In the genomic region with DNA sequence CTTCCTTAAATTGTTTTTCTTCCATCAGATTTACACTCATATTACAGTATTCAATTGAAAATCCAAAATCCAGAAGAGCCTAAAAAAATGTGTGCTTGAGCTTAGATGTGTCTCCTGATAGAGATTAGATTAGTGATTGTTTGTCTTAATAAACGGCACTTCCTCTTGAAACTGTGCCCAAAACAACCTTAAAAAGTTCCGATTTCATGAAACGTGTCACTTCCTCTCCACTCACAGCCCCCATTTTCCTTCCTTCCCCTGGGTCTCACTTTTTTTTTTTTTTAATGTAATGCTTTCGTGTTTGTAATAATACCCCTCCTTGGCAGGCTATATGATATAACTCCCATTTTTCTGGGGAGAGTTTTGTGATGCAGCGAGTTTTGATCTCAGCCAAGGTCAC, we compare ENCODE assay signal across 10 cellular contexts.
DNase-seq lines count a peak whose midpoint lies in the region; ATAC-seq and TF ChIP-seq lines count a peak whose summit lies in the region.
"Had no signal": no experiment of that assay in that cellular context is flagged by ENCODE, and none has a peak within 500 bp of the region (broad histone marks: within the 10 kb centered on the region; RNA-seq: fewer than 3 reads in every experiment).

No MANE protein-coding gene starts in this region.

- H3K27me3 Mint-ChIP-seq in activated naive CD4-positive, alpha-beta T cell treated with anti-CD3 and anti-CD28 coated beads for 36 hours (ENCODE audit: low read depth), result no peaks in the 10 kb centered on the region
- no peaks in the 10 kb centered on the region for H3K27me3 Mint-ChIP-seq in stimulated activated memory B cell treated with anti-CD40 and anti-IgM and Interleukin-4, amounts not matched to agents 10 μg/mL and 1 μg/mL and 100 μg/mL, for 72 hours

- peak; percentile 40 for ATAC-seq in HG03571 (IDR thresholded peaks at IDR 0.05; ENCODE audit: unreplicated experiment)
- peak; percentile 62 for ATAC-seq in stimulated activated memory B cell treated with anti-CD40 and anti-IgM and Interleukin-4, amounts not matched to agents 10 μg/mL and 1 μg/mL and 100 μg/mL, for 72 hours
- no peak for ATAC-seq in GM21381 (IDR thresholded peaks at IDR 0.05; ENCODE audit: unreplicated experiment)

- POLR2A ChIA-PET in HEK293T (lab: Yijun Ruan, JAX), result no interaction called here

- H3K36me3 Mint-ChIP-seq in activated naive CD4-positive, alpha-beta T cell treated with anti-CD3 and anti-CD28 coated beads for 36 hours (ENCODE audit: low read depth), result peaks cover 14% of the 10 kb centered on the region
- H3K36me3 Mint-ChIP-seq in stimulated activated memory B cell treated with anti-CD40 and anti-IgM and Interleukin-4, amounts not matched to agents 10 μg/mL and 1 μg/mL and 100 μg/mL, for 72 hours, result peaks cover 6% of the 10 kb centered on the region
- H3K36me3 Mint-ChIP-seq: mesothelial cell of epicardium had no signal

- H3K27ac Mint-ChIP-seq in activated naive CD4-positive, alpha-beta T cell treated with anti-CD3 and anti-CD28 coated beads for 36 hours, result peak overlapping the region; percentile 23
- peak overlapping the region; percentile 82 for H3K27ac Mint-ChIP-seq in stimulated activated memory B cell treated with anti-CD40 and anti-IgM and Interleukin-4, amounts not matched to agents 10 μg/mL and 1 μg/mL and 100 μg/mL, for 72 hours
- H3K27ac Mint-ChIP-seq: mesothelial cell of epicardium had no signal

- H3K4me1 Mint-ChIP-seq in activated naive CD4-positive, alpha-beta T cell treated with anti-CD3 and anti-CD28 coated beads for 36 hours (ENCODE audit: low read depth), result peaks cover 38% of the 10 kb centered on the region
- H3K4me1 Mint-ChIP-seq in stimulated activated memory B cell treated with anti-CD40 and anti-IgM and Interleukin-4, amounts not matched to agents 10 μg/mL and 1 μg/mL and 100 μg/mL, for 72 hours, result peaks cover 35% of the 10 kb centered on the region

- H3K9me3 Mint-ChIP-seq in activated naive CD4-positive, alpha-beta T cell treated with anti-CD3 and anti-CD28 coated beads for 36 hours, result peaks cover 17% of the 10 kb centered on the region
- peaks cover 4% of the 10 kb centered on the region for H3K9me3 Mint-ChIP-seq in stimulated activated memory B cell treated with anti-CD40 and anti-IgM and Interleukin-4, amounts not matched to agents 10 μg/mL and 1 μg/mL and 100 μg/mL, for 72 hours

- no peak for DNase-seq in activated naive CD4-positive, alpha-beta T cell treated with anti-CD3 and anti-CD28 coated beads for 36 hours
- DNase-seq in activated naive CD4-positive, alpha-beta T cell treated with anti-CD3 and anti-CD28 coated beads, Interleukin-2, amount 50 U/mL, for 16 hours, result no peak
- peak; percentile 38 for DNase-seq in central memory CD4-positive, alpha-beta T cell
- no peak for DNase-seq in HEK293T (ENCODE audit: extremely low spot score)
- no peak for DNase-seq in stimulated activated CD4-positive, alpha-beta T cell treated with anti-CD3 and anti-CD28 coated beads, Interleukin-4, amount 100 ng/mL, for 24 hours
- DNase-seq: T1000 had no signal

- CTCF ChIA-PET in activated naive CD4-positive, alpha-beta T cell treated with anti-CD3 and anti-CD28 coated beads for 36 hours (lab: Charles Lee), result interaction anchor here (0.6 to 1.5 kb wide), 3 partner anchors 8 to 50 kb away, joined by 3 to 7 read pairs (median 6); no protein-coding TSS in a partner anchor
- CTCF ChIA-PET in HEK293T (lab: Yijun Ruan, JAX), result no interaction called here

- intact Hi-C loops in activated naive CD4-positive, alpha-beta T cell treated with anti-CD3 and anti-CD28 coated beads for 36 hours (cut with micrococcal nuclease), result no loop called here

- H3K4me3 Mint-ChIP-seq in activated naive CD4-positive, alpha-beta T cell treated with anti-CD3 and anti-CD28 coated beads for 36 hours, result peak overlapping the region; percentile 6
- peak overlapping the region; percentile 52 for H3K4me3 Mint-ChIP-seq in stimulated activated memory B cell treated with anti-CD40 and anti-IgM and Interleukin-4, amounts not matched to agents 10 μg/mL and 1 μg/mL and 100 μg/mL, for 72 hours
- H3K4me3 Mint-ChIP-seq: mesothelial cell of epicardium had no signal

TF ChIP-seq in HEK293T, 16 proteins besides CTCF, POLR2A, EP300 and RAD21:
- TF ChIP-seq FOXK2 (IDR thresholded peaks at IDR 0.05) (no peak), SP1 (IDR thresholded peaks at IDR 0.05) (no peak), L3MBTL2 (conservative IDR thresholded peaks at IDR 0.05) (no peak), BHLHE40 (IDR thresholded peaks at IDR 0.05; ENCODE audit: borderline replicate concordance) (no peak), ZNF384 (IDR thresholded peaks at IDR 0.05) (no peak), ELF4 (IDR thresholded peaks at IDR 0.05) (no peak), FOXM1 (IDR thresholded peaks at IDR 0.05; ENCODE audit: borderline replicate concordance) (no peak), NFRKB (IDR thresholded peaks at IDR 0.05) (no peak), FOXA1 (IDR thresholded peaks at IDR 0.05) (no peak), LEF1 (IDR thresholded peaks at IDR 0.05; ENCODE audit: borderline replicate concordance) (no peak), ARNT (IDR thresholded peaks at IDR 0.05) (no peak), TARDBP (IDR thresholded peaks at IDR 0.05) (no peak), SUZ12 (IDR thresholded peaks at IDR 0.05) (no peak), HDGF (IDR thresholded peaks at IDR 0.05; ENCODE audit: borderline replicate concordance) (no peak), CTBP1 (IDR thresholded peaks at IDR 0.05; ENCODE audit: borderline replicate concordance) (no peak)
- TF ChIP-seq, protein P1, sequence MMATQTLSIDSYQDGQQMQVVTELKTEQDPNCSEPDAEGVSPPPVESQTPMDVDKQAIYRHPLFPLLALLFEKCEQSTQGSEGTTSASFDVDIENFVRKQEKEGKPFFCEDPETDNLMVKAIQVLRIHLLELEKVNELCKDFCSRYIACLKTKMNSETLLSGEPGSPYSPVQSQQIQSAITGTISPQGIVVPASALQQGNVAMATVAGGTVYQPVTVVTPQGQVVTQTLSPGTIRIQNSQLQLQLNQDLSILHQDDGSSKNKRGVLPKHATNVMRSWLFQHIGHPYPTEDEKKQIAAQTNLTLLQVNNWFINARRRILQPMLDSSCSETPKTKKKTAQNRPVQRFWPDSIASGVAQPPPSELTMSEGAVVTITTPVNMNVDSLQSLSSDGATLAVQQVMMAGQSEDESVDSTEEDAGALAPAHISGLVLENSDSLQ (IDR thresholded peaks at IDR 0.05), result no peak
